1 cellular context compared by ENCODE assay signal in the genomic region with DNA sequence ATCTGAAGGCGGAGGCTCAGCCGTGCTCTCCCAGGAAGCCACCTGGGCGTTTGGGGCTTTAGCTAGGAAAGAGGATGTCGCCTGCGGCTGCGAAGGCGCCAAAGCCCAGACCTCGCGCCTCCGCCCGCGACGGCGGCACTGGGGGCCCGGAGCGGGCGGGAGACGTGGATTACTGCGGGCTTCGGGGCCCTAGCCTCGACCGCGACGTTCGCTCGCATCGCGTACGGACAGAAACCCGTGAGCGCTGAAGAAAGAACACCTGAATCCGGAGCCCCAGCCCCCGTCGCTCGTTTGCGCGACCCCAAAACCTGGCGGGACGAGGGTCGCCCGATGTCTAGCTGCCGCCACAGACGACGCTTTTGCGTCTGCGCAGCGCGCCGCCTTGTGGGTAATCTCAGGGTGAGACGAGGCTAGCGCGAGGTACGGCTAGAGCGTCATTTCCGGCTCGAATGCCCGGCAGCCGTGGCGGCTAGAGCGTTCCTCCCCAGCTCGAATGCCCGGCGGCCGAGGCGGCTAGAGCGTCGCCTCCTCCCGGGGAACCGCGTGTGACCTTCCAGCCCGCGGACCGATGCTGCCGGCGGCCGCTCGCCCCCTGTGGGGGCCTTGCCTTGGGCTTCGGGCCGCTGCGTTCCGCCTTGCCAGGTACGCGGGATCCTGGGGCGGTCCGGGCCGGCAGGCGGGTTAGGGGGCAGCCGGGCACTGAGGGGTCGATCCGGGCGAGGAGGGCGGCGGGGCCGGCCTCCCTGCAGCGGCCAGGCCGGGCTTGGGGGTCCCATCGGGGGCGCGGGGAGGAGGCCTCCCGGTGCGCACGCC.
TF ChIP-seq lines count a peak whose summit lies in the region.

A gene (plus strand): TSS at position 434 of the 813 bp plus-strand sequence. CDS start 135 bp downstream, at position 569.

TF ChIP-seq in K562, 482 proteins besides CTCF, POLR2A, EP300 and RAD21 (continued from another document and continues in another):
- TF ChIP-seq ETS2 (tag; IDR thresholded peaks at IDR 0.05; ENCODE audit: borderline replicate concordance, poor library complexity, severe bottlenecking) (no peak), MYC (IDR thresholded peaks at IDR 0.05; ENCODE audit: low read depth, low read length) (peak; percentile 97), MYC (CRISPR knock-in tag; IDR thresholded peaks at IDR 0.05; ENCODE audit: borderline replicate concordance, low read depth) (0 out of 2 replicates have a peak, but pooled peaks have one; percentile 36), NR1H2 (CRISPR knock-in tag; IDR thresholded peaks at IDR 0.05) (0 out of 2 replicates have a peak, but pooled peaks have one; percentile 64), MAZ (CRISPR knock-in tag; conservative IDR thresholded peaks at IDR 0.05 in 1 of 2, IDR thresholded peaks at IDR 0.05 in 1 of 2) (peak; percentile 76 to 84; a peak in 3 of 4 replicates), CBFA2T3 (IDR thresholded peaks at IDR 0.05) (peak; percentile 7; the same call in 1 of the 2 replicates), NCOA6 (IDR thresholded peaks at IDR 0.05) (no peak), POLR2H (tag; IDR thresholded peaks at IDR 0.05; ENCODE audit: low read depth) (peak; percentile 72), FOXK1 (CRISPR knock-in tag; IDR thresholded peaks at IDR 0.05; ENCODE audit: borderline replicate concordance) (peak; percentile 70; the same call in 1 of the 2 replicates), SOX6 (IDR thresholded peaks at IDR 0.05) (peak; percentile 60; the same call in 1 of the 2 replicates), ZNF143 (CRISPR knock-in tag; IDR thresholded peaks at IDR 0.05) (peak; percentile 81), CTBP1 (IDR thresholded peaks at IDR 0.05; ENCODE audit: borderline replicate concordance) (peak; percentile 83), NR4A1 (CRISPR knock-in tag; IDR thresholded peaks at IDR 0.05) (peak; percentile 10; the same call in 1 of the 2 replicates), NR4A1 (tag; IDR thresholded peaks at IDR 0.05) (peak; percentile 37; the same call in 1 of the 2 replicates), FIP1L1 (IDR thresholded peaks at IDR 0.05; ENCODE audit: low read depth, low read length, poor library complexity, severe bottlenecking) (peak; percentile 99), SIX5 (IDR thresholded peaks at IDR 0.05; ENCODE audit: borderline replicate concordance in 1 of 2, insufficient read depth in 1 of 2, low read depth in 1 of 2, low read length in 2 of 2) (peak; percentile 17 to 26; a peak in 2 of 4 replicates), CEBPB (tag; IDR thresholded peaks at IDR 0.05) (no peak), RBM14 (IDR thresholded peaks at IDR 0.05; ENCODE audit: borderline replicate concordance, insufficient read depth, low read depth, low read length) (0 out of 2 replicates have a peak, but pooled peaks have one; percentile 54), CREM (IDR thresholded peaks at IDR 0.05; ENCODE audit: low read depth) (peak; percentile 97), ESRRA (IDR thresholded peaks at IDR 0.05; ENCODE audit: borderline replicate concordance, low read depth) (peak; percentile 97), TGIF2 (CRISPR knock-in tag; IDR thresholded peaks at IDR 0.05) (peak; percentile 64; the same call in 1 of the 2 replicates), CREB1 (IDR thresholded peaks at IDR 0.05) (peak; percentile 88), CREB1 (CRISPR knock-in tag; IDR thresholded peaks at IDR 0.05) (peak; percentile 95), NFE2 (IDR thresholded peaks at IDR 0.05; ENCODE audit: low read depth) (0 out of 2 replicates have a peak, but pooled peaks have one; percentile 22), ELF2 (CRISPR knock-in tag; IDR thresholded peaks at IDR 0.05) (0 out of 2 replicates have a peak, but pooled peaks have one; percentile 29)
- TF ChIP-seq, protein P1, sequence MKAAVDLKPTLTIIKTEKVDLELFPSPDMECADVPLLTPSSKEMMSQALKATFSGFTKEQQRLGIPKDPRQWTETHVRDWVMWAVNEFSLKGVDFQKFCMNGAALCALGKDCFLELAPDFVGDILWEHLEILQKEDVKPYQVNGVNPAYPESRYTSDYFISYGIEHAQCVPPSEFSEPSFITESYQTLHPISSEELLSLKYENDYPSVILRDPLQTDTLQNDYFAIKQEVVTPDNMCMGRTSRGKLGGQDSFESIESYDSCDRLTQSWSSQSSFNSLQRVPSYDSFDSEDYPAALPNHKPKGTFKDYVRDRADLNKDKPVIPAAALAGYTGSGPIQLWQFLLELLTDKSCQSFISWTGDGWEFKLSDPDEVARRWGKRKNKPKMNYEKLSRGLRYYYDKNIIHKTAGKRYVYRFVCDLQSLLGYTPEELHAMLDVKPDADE (conservative IDR thresholded peaks at IDR 0.05; ENCODE audit: control insufficient read depth, low read depth, low read length): peak; percentile 82; the same call in 1 of the 2 replicates
- TF ChIP-seq, protein P2, sequence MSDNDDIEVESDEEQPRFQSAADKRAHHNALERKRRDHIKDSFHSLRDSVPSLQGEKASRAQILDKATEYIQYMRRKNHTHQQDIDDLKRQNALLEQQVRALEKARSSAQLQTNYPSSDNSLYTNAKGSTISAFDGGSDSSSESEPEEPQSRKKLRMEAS (CRISPR knock-in tag; IDR thresholded peaks at IDR 0.05): peak; percentile 80
- TF ChIP-seq, protein P3, sequence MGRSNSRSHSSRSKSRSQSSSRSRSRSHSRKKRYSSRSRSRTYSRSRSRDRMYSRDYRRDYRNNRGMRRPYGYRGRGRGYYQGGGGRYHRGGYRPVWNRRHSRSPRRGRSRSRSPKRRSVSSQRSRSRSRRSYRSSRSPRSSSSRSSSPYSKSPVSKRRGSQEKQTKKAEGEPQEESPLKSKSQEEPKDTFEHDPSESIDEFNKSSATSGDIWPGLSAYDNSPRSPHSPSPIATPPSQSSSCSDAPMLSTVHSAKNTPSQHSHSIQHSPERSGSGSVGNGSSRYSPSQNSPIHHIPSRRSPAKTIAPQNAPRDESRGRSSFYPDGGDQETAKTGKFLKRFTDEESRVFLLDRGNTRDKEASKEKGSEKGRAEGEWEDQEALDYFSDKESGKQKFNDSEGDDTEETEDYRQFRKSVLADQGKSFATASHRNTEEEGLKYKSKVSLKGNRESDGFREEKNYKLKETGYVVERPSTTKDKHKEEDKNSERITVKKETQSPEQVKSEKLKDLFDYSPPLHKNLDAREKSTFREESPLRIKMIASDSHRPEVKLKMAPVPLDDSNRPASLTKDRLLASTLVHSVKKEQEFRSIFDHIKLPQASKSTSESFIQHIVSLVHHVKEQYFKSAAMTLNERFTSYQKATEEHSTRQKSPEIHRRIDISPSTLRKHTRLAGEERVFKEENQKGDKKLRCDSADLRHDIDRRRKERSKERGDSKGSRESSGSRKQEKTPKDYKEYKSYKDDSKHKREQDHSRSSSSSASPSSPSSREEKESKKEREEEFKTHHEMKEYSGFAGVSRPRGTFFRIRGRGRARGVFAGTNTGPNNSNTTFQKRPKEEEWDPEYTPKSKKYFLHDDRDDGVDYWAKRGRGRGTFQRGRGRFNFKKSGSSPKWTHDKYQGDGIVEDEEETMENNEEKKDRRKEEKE (IDR thresholded peaks at IDR 0.05; ENCODE audit: borderline replicate concordance in 1 of 2, control insufficient read depth in 1 of 2, low read depth in 2 of 2, low read length in 1 of 2): peak in 1 of 2 experiments; percentile 32; a peak in 1 of 4 replicates
- TF ChIP-seq, protein P4, sequence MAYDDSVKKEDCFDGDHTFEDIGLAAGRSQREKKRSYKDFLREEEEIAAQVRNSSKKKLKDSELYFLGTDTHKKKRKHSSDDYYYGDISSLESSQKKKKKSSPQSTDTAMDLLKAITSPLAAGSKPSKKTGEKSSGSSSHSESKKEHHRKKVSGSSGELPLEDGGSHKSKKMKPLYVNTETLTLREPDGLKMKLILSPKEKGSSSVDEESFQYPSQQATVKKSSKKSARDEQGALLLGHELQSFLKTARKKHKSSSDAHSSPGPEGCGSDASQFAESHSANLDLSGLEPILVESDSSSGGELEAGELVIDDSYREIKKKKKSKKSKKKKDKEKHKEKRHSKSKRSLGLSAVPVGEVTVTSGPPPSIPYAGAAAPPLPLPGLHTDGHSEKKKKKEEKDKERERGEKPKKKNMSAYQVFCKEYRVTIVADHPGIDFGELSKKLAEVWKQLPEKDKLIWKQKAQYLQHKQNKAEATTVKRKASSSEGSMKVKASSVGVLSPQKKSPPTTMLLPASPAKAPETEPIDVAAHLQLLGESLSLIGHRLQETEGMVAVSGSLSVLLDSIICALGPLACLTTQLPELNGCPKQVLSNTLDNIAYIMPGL (CRISPR knock-in tag; IDR thresholded peaks at IDR 0.05): peak; percentile 91
- TF ChIP-seq, protein P5, sequence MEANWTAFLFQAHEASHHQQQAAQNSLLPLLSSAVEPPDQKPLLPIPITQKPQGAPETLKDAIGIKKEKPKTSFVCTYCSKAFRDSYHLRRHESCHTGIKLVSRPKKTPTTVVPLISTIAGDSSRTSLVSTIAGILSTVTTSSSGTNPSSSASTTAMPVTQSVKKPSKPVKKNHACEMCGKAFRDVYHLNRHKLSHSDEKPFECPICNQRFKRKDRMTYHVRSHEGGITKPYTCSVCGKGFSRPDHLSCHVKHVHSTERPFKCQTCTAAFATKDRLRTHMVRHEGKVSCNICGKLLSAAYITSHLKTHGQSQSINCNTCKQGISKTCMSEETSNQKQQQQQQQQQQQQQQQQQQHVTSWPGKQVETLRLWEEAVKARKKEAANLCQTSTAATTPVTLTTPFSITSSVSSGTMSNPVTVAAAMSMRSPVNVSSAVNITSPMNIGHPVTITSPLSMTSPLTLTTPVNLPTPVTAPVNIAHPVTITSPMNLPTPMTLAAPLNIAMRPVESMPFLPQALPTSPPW (CRISPR knock-in tag; IDR thresholded peaks at IDR 0.05): peak; percentile 40
- TF ChIP-seq, protein P6, sequence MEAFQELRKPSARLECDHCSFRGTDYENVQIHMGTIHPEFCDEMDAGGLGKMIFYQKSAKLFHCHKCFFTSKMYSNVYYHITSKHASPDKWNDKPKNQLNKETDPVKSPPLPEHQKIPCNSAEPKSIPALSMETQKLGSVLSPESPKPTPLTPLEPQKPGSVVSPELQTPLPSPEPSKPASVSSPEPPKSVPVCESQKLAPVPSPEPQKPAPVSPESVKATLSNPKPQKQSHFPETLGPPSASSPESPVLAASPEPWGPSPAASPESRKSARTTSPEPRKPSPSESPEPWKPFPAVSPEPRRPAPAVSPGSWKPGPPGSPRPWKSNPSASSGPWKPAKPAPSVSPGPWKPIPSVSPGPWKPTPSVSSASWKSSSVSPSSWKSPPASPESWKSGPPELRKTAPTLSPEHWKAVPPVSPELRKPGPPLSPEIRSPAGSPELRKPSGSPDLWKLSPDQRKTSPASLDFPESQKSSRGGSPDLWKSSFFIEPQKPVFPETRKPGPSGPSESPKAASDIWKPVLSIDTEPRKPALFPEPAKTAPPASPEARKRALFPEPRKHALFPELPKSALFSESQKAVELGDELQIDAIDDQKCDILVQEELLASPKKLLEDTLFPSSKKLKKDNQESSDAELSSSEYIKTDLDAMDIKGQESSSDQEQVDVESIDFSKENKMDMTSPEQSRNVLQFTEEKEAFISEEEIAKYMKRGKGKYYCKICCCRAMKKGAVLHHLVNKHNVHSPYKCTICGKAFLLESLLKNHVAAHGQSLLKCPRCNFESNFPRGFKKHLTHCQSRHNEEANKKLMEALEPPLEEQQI (IDR thresholded peaks at IDR 0.05): no peak
- TF ChIP-seq, protein P7, sequence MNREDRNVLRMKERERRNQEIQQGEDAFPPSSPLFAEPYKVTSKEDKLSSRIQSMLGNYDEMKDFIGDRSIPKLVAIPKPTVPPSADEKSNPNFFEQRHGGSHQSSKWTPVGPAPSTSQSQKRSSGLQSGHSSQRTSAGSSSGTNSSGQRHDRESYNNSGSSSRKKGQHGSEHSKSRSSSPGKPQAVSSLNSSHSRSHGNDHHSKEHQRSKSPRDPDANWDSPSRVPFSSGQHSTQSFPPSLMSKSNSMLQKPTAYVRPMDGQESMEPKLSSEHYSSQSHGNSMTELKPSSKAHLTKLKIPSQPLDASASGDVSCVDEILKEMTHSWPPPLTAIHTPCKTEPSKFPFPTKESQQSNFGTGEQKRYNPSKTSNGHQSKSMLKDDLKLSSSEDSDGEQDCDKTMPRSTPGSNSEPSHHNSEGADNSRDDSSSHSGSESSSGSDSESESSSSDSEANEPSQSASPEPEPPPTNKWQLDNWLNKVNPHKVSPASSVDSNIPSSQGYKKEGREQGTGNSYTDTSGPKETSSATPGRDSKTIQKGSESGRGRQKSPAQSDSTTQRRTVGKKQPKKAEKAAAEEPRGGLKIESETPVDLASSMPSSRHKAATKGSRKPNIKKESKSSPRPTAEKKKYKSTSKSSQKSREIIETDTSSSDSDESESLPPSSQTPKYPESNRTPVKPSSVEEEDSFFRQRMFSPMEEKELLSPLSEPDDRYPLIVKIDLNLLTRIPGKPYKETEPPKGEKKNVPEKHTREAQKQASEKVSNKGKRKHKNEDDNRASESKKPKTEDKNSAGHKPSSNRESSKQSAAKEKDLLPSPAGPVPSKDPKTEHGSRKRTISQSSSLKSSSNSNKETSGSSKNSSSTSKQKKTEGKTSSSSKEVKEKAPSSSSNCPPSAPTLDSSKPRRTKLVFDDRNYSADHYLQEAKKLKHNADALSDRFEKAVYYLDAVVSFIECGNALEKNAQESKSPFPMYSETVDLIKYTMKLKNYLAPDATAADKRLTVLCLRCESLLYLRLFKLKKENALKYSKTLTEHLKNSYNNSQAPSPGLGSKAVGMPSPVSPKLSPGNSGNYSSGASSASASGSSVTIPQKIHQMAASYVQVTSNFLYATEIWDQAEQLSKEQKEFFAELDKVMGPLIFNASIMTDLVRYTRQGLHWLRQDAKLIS (CRISPR knock-in tag; IDR thresholded peaks at IDR 0.05): peak; percentile 95
- TF ChIP-seq, protein P8, sequence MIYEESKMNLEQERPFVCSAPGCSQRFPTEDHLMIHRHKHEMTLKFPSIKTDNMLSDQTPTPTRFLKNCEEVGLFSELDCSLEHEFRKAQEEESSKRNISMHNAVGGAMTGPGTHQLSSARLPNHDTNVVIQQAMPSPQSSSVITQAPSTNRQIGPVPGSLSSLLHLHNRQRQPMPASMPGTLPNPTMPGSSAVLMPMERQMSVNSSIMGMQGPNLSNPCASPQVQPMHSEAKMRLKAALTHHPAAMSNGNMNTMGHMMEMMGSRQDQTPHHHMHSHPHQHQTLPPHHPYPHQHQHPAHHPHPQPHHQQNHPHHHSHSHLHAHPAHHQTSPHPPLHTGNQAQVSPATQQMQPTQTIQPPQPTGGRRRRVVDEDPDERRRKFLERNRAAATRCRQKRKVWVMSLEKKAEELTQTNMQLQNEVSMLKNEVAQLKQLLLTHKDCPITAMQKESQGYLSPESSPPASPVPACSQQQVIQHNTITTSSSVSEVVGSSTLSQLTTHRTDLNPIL (CRISPR knock-in tag; IDR thresholded peaks at IDR 0.05): no peak
